In the genomic region with DNA sequence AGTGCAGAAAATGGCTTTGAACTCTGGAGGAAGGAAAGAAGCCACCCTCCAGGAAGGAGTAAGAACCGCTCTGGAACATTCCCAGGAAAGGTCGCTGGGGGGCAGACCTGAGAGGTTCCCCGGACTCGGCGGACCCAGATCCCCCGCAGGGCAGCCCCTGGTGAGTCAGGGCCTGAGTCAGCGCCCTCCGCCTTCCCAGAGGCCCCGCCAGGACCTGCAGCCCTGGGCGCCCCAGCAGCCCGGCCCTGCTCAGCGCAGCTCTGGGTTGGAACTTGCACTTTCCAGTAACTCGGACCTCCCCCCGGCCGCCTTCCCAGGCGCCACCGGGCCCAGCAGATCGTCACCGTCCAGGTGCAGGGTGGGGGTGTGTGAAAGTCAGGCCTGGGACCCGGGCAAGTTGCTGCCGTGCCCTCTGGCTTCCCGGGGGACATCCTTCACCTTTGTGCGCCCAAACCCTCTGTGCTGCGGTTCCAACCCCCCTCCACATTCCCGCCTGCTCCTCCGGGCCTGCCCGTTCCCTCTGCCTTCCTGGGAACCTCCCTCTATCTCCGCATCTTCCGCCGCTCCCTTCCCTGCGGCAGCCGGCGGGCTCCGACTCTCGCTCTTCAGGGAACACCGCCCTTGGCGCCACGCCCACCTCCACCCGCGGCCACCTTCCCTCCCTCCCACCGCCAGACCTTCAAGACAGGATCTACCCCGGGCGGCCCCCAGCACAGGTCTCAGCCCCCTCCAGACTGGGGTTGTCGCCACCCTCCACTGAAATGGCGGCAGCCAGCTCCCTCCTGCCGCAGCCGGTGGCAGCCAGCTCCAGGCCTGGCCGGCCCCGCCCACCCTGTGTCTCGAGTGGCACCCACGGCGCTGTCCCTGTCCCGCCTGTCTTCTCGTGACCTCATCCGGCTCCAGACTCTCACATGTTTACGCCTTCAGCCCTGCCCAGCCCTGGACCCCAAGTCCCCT, we compare ENCODE assay signal across 1 cellular context.
A peak's percentile ranks its signal among the peaks of the same experiment; 100 is the strongest.
TF ChIP-seq lines count a peak whose summit lies in the region.

No MANE protein-coding gene starts in this region.

TF ChIP-seq in HepG2, 621 proteins besides CTCF, POLR2A, EP300 and RAD21 (continued from another document and continues in another):
- TF ChIP-seq ZNF672 (CRISPR knock-in tag; IDR thresholded peaks at IDR 0.05), result no peak
- TF ChIP-seq, protein P1, sequence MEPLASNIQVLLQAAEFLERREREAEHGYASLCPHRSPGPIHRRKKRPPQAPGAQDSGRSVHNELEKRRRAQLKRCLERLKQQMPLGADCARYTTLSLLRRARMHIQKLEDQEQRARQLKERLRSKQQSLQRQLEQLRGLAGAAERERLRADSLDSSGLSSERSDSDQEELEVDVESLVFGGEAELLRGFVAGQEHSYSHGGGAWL (CRISPR knock-in tag; IDR thresholded peaks at IDR 0.05), result no peak
- peak; percentile 58 for TF ChIP-seq NAIF1 (CRISPR knock-in tag; IDR thresholded peaks at IDR 0.05; ENCODE audit: borderline replicate concordance)
- TF ChIP-seq ZSCAN12 (CRISPR knock-in tag; IDR thresholded peaks at IDR 0.05), result no peak
- TF ChIP-seq RAD51 (IDR thresholded peaks at IDR 0.05; ENCODE audit: borderline replicate concordance), result no peak
- TF ChIP-seq, protein P2, sequence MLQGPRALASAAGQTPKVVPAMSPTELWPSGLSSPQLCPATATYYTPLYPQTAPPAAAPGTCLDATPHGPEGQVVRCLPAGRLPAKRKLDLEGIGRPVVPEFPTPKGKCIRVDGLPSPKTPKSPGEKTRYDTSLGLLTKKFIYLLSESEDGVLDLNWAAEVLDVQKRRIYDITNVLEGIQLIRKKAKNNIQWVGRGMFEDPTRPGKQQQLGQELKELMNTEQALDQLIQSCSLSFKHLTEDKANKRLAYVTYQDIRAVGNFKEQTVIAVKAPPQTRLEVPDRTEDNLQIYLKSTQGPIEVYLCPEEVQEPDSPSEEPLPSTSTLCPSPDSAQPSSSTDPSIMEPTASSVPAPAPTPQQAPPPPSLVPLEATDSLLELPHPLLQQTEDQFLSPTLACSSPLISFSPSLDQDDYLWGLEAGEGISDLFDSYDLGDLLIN (CRISPR knock-in tag; IDR thresholded peaks at IDR 0.05; ENCODE audit: borderline replicate concordance), result no peak
- TF ChIP-seq, protein P3, sequence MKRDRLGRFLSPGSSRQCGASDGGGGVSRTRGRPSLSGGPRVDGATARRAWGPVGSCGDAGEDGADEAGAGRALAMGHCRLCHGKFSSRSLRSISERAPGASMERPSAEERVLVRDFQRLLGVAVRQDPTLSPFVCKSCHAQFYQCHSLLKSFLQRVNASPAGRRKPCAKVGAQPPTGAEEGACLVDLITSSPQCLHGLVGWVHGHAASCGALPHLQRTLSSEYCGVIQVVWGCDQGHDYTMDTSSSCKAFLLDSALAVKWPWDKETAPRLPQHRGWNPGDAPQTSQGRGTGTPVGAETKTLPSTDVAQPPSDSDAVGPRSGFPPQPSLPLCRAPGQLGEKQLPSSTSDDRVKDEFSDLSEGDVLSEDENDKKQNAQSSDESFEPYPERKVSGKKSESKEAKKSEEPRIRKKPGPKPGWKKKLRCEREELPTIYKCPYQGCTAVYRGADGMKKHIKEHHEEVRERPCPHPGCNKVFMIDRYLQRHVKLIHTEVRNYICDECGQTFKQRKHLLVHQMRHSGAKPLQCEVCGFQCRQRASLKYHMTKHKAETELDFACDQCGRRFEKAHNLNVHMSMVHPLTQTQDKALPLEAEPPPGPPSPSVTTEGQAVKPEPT (CRISPR knock-in tag; IDR thresholded peaks at IDR 0.05; ENCODE audit: low read depth), result no peak
- no peak for TF ChIP-seq NR2F2 (IDR thresholded peaks at IDR 0.05; ENCODE audit: borderline replicate concordance, low read depth)
- TF ChIP-seq KDM6A (CRISPR knock-in tag; IDR thresholded peaks at IDR 0.05; ENCODE audit: low read depth), result no peak
- no peak for TF ChIP-seq NR3C1 (CRISPR knock-in tag; IDR thresholded peaks at IDR 0.05)
- no peak for TF ChIP-seq ZNF75D (CRISPR knock-in tag; IDR thresholded peaks at IDR 0.05; ENCODE audit: borderline replicate concordance)
- TF ChIP-seq TCF12 (IDR thresholded peaks at IDR 0.05), result no peak
- peak; percentile 38; the same call in 1 of the 2 replicates for TF ChIP-seq TCF12 (CRISPR knock-in tag; IDR thresholded peaks at IDR 0.05)
- no peak for TF ChIP-seq MIXL1 (CRISPR knock-in tag; IDR thresholded peaks at IDR 0.05)
- TF ChIP-seq, protein P4, sequence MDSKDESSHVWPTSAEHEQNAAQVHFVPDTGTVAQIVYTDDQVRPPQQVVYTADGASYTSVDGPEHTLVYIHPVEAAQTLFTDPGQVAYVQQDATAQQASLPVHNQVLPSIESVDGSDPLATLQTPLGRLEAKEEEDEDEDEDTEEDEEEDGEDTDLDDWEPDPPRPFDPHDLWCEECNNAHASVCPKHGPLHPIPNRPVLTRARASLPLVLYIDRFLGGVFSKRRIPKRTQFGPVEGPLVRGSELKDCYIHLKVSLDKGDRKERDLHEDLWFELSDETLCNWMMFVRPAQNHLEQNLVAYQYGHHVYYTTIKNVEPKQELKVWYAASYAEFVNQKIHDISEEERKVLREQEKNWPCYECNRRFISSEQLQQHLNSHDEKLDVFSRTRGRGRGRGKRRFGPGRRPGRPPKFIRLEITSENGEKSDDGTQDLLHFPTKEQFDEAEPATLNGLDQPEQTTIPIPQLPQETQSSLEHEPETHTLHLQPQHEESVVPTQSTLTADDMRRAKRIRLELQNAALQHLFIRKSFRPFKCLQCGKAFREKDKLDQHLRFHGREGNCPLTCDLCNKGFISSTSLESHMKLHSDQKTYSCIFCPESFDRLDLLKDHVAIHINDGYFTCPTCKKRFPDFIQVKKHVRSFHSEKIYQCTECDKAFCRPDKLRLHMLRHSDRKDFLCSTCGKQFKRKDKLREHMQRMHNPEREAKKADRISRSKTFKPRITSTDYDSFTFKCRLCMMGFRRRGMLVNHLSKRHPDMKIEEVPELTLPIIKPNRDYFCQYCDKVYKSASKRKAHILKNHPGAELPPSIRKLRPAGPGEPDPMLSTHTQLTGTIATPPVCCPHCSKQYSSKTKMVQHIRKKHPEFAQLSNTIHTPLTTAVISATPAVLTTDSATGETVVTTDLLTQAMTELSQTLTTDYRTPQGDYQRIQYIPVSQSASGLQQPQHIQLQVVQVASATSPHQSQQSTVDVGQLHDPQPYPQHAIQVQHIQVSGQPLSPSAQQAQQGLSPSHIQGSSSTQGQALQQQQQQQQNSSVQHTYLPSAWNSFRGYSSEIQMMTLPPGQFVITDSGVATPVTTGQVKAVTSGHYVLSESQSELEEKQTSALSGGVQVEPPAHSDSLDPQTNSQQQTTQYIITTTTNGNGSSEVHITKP (CRISPR knock-in tag; IDR thresholded peaks at IDR 0.05; ENCODE audit: low read depth), result peak; percentile 95
- TF ChIP-seq KLF9 (CRISPR knock-in tag; IDR thresholded peaks at IDR 0.05; ENCODE audit: low read depth), result no peak
- TF ChIP-seq, protein P5, sequence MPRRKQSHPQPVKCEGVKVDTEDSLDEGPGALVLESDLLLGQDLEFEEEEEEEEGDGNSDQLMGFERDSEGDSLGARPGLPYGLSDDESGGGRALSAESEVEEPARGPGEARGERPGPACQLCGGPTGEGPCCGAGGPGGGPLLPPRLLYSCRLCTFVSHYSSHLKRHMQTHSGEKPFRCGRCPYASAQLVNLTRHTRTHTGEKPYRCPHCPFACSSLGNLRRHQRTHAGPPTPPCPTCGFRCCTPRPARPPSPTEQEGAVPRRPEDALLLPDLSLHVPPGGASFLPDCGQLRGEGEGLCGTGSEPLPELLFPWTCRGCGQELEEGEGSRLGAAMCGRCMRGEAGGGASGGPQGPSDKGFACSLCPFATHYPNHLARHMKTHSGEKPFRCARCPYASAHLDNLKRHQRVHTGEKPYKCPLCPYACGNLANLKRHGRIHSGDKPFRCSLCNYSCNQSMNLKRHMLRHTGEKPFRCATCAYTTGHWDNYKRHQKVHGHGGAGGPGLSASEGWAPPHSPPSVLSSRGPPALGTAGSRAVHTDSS (CRISPR knock-in tag; conservative IDR thresholded peaks at IDR 0.05), result no peak
- peak; percentile 18; the same call in 1 of the 2 replicates for TF ChIP-seq NFE2L2 (IDR thresholded peaks at IDR 0.05; ENCODE audit: low read length)
- TF ChIP-seq, protein P6, sequence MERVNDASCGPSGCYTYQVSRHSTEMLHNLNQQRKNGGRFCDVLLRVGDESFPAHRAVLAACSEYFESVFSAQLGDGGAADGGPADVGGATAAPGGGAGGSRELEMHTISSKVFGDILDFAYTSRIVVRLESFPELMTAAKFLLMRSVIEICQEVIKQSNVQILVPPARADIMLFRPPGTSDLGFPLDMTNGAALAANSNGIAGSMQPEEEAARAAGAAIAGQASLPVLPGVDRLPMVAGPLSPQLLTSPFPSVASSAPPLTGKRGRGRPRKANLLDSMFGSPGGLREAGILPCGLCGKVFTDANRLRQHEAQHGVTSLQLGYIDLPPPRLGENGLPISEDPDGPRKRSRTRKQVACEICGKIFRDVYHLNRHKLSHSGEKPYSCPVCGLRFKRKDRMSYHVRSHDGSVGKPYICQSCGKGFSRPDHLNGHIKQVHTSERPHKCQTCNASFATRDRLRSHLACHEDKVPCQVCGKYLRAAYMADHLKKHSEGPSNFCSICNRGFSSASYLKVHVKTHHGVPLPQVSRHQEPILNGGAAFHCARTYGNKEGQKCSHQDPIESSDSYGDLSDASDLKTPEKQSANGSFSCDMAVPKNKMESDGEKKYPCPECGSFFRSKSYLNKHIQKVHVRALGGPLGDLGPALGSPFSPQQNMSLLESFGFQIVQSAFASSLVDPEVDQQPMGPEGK (CRISPR knock-in tag; IDR thresholded peaks at IDR 0.05), result peak; percentile 81
- TF ChIP-seq FOSL1 (CRISPR knock-in tag; IDR thresholded peaks at IDR 0.05; ENCODE audit: borderline replicate concordance), result peak; percentile 86
- TF ChIP-seq, protein P7, sequence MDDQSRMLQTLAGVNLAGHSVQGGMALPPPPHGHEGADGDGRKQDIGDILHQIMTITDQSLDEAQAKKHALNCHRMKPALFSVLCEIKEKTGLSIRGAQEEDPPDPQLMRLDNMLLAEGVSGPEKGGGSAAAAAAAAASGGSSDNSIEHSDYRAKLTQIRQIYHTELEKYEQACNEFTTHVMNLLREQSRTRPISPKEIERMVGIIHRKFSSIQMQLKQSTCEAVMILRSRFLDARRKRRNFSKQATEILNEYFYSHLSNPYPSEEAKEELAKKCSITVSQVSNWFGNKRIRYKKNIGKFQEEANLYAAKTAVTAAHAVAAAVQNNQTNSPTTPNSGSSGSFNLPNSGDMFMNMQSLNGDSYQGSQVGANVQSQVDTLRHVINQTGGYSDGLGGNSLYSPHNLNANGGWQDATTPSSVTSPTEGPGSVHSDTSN (CRISPR knock-in tag; IDR thresholded peaks at IDR 0.05; ENCODE audit: borderline replicate concordance), result no peak
- TF ChIP-seq, protein P8, sequence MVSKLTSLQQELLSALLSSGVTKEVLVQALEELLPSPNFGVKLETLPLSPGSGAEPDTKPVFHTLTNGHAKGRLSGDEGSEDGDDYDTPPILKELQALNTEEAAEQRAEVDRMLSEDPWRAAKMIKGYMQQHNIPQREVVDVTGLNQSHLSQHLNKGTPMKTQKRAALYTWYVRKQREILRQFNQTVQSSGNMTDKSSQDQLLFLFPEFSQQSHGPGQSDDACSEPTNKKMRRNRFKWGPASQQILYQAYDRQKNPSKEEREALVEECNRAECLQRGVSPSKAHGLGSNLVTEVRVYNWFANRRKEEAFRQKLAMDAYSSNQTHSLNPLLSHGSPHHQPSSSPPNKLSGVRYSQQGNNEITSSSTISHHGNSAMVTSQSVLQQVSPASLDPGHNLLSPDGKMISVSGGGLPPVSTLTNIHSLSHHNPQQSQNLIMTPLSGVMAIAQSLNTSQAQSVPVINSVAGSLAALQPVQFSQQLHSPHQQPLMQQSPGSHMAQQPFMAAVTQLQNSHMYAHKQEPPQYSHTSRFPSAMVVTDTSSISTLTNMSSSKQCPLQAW (CRISPR knock-in tag; IDR thresholded peaks at IDR 0.05), result peak; percentile 76
- TF ChIP-seq ZNF430 (CRISPR knock-in tag; IDR thresholded peaks at IDR 0.05), result peak; percentile 52; the same call in 1 of the 2 replicates
- TF ChIP-seq, protein P9, sequence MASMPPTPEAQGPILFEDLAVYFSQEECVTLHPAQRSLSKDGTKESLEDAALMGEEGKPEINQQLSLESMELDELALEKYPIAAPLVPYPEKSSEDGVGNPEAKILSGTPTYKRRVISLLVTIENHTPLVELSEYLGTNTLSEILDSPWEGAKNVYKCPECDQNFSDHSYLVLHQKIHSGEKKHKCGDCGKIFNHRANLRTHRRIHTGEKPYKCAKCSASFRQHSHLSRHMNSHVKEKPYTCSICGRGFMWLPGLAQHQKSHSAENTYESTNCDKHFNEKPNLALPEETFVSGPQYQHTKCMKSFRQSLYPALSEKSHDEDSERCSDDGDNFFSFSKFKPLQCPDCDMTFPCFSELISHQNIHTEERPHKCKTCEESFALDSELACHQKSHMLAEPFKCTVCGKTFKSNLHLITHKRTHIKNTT (CRISPR knock-in tag; IDR thresholded peaks at IDR 0.05), result no peak
- TF ChIP-seq ZSCAN25 (CRISPR knock-in tag; IDR thresholded peaks at IDR 0.05), result peak; percentile 75
- no peak for TF ChIP-seq ZNF282 (IDR thresholded peaks at IDR 0.05; ENCODE audit: partially characterized antibody)
- TF ChIP-seq, protein P10, sequence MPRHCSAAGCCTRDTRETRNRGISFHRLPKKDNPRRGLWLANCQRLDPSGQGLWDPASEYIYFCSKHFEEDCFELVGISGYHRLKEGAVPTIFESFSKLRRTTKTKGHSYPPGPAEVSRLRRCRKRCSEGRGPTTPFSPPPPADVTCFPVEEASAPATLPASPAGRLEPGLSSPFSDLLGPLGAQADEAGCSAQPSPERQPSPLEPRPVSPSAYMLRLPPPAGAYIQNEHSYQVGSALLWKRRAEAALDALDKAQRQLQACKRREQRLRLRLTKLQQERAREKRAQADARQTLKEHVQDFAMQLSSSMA (CRISPR knock-in tag; IDR thresholded peaks at IDR 0.05), result no peak; the same call in 1 of the 2 replicates
- no peak for TF ChIP-seq ZNF451 (CRISPR knock-in tag; IDR thresholded peaks at IDR 0.05)
- no peak for TF ChIP-seq ZNF558 (CRISPR knock-in tag; IDR thresholded peaks at IDR 0.05; ENCODE audit: borderline replicate concordance)
- no peak for TF ChIP-seq ZNF720 (CRISPR knock-in tag; IDR thresholded peaks at IDR 0.05)
- TF ChIP-seq ZNF616 (CRISPR knock-in tag; IDR thresholded peaks at IDR 0.05; ENCODE audit: low read depth), result no peak
- no peak for TF ChIP-seq SRY (CRISPR knock-in tag; IDR thresholded peaks at IDR 0.05)
- no peak for TF ChIP-seq ZNF20 (CRISPR knock-in tag; IDR thresholded peaks at IDR 0.05)
- TF ChIP-seq ZNF674 (CRISPR knock-in tag; IDR thresholded peaks at IDR 0.05; ENCODE audit: low read depth), result no peak
- TF ChIP-seq HOXA9 (CRISPR knock-in tag; IDR thresholded peaks at IDR 0.05; ENCODE audit: borderline replicate concordance), result no peak
- no peak for TF ChIP-seq HHEX (CRISPR knock-in tag; IDR thresholded peaks at IDR 0.05)
- TF ChIP-seq AGO1 (IDR thresholded peaks at IDR 0.05; ENCODE audit: low read depth, low read length, poor library complexity, severe bottlenecking), result peak; percentile 26
- TF ChIP-seq JUND (CRISPR knock-in tag; IDR thresholded peaks at IDR 0.05), result no peak
- no peak for TF ChIP-seq ZNF83 (CRISPR knock-in tag; IDR thresholded peaks at IDR 0.05; ENCODE audit: borderline replicate concordance)
- TF ChIP-seq ATF7 (IDR thresholded peaks at IDR 0.05), result no peak
- no peak for TF ChIP-seq ATF7 (CRISPR knock-in tag; IDR thresholded peaks at IDR 0.05)
- TF ChIP-seq, protein P11, sequence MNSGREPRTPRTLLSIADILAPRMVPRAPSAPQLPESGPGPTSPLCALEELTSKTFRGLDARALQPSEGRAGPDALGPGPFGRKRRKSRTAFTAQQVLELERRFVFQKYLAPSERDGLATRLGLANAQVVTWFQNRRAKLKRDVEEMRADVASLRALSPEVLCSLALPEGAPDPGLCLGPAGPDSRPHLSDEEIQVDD (CRISPR knock-in tag; IDR thresholded peaks at IDR 0.05; ENCODE audit: borderline replicate concordance), result no peak
- TF ChIP-seq CBX5 (CRISPR knock-in tag; IDR thresholded peaks at IDR 0.05; ENCODE audit: borderline replicate concordance), result peak; percentile 24; the same call in 1 of the 2 replicates
